In genomic region chr12:99137124-99137845, GRCh38 we compare ENCODE assay signal across 19 cellular contexts.
DNase-seq lines count a peak whose midpoint lies in the region; ATAC-seq and TF ChIP-seq lines count a peak whose summit lies in the region.
"Had no signal": no experiment of that assay in that cellular context is flagged by ENCODE, and none has a peak within 500 bp of the region (broad histone marks: within the 10 kb centered on the region; RNA-seq: fewer than 3 reads in every experiment).

No MANE protein-coding gene starts in this region.

- H3K4me3 ChIP-seq in OCI-LY3 (ENCODE audit: low read length): peak overlapping the region; percentile 46
- H3K4me3 ChIP-seq in neural cell (ENCODE audit: low read length): peak overlapping the region; percentile 14
- H3K4me3 ChIP-seq in lower leg skin (ENCODE audit: low read depth, poor library complexity, severe bottlenecking): no peak overlapping the region
- H3K4me3 ChIP-seq: body of pancreas, esophagus squamous epithelium, ovary, spleen had no signal

- peaks cover 37% of the 10 kb centered on the region for H3K4me1 ChIP-seq in OCI-LY3 (ENCODE audit: low read length)
- H3K4me1 ChIP-seq: esophagus squamous epithelium, spleen had no signal

- peak overlapping the region; percentile 47 for H3K9ac ChIP-seq in OCI-LY3 (ENCODE audit: low read length)
- H3K9ac ChIP-seq in neural cell (ENCODE audit: low read length): no peak overlapping the region

- H3K27ac ChIP-seq in OCI-LY3 (ENCODE audit: low read length): peak overlapping the region; percentile 67
- peak overlapping the region; percentile 83 for H3K27ac ChIP-seq in neural cell (ENCODE audit: low read length)
- H3K27ac ChIP-seq: esophagus squamous epithelium, ovary, VCaP had no signal

- H3K9me3 ChIP-seq in OCI-LY3 (ENCODE audit: insufficient read depth, low read length) (peaks cover 5% of the 10 kb centered on the region; the same call in 1 of the 2 replicates), neural cell (ENCODE audit: low read length) (no peaks in the 10 kb centered on the region)
- H3K9me3 ChIP-seq: body of pancreas, esophagus squamous epithelium, ovary, spleen had no signal

- no peaks in the 10 kb centered on the region for H4K20me1 ChIP-seq in OCI-LY3 (ENCODE audit: insufficient read depth, low read length)
- H4K20me1 ChIP-seq in neural cell (ENCODE audit: insufficient read depth): no peaks in the 10 kb centered on the region

- no peaks in the 10 kb centered on the region for H3K4me1 Mint-ChIP-seq in activated naive CD4-positive, alpha-beta T cell treated with anti-CD3 and anti-CD28 coated beads, Interleukin-2, amount 10 ng/mL, durations not matched to agents 7 days and 5 days
- H3K4me1 Mint-ChIP-seq: B cell had no signal

- peak overlapping the region; percentile 78 for H3K4me2 ChIP-seq in OCI-LY3 (ENCODE audit: low read length)
- H3K4me2 ChIP-seq in neural cell (ENCODE audit: low read length): no peak overlapping the region

- peak; percentile 18 for TF ChIP-seq RAD21 in neural cell (conservative IDR thresholded peaks at IDR 0.05)

- TF ChIP-seq POLR2A in lower leg skin (IDR thresholded peaks at IDR 0.05): no peak

- H3K9me3 Mint-ChIP-seq in activated naive CD4-positive, alpha-beta T cell treated with anti-CD3 and anti-CD28 coated beads, Interleukin-2, amount 10 ng/mL, durations not matched to agents 7 days and 5 days: peaks cover 5% of the 10 kb centered on the region

- CTCF ChIA-PET in activated naive CD4-positive, alpha-beta T cell treated with anti-CD3 and anti-CD28 coated beads, Interleukin-2, amount 10 ng/mL, durations not matched to agents 7 days and 5 days (lab: Charles Lee): no interaction called here

- no peaks in the 10 kb centered on the region for H3K27me3 Mint-ChIP-seq in activated naive CD4-positive, alpha-beta T cell treated with anti-CD3 and anti-CD28 coated beads, Interleukin-2, amount 10 ng/mL, durations not matched to agents 7 days and 5 days
- H3K27me3 Mint-ChIP-seq: B cell; stimulated activated naive CD8-positive, alpha-beta T cell treated with anti-CD3 and anti-CD28 coated beads, Interleukin-15, Interleukin-2, amounts not matched to agents 100 ng/mL and 50 ng/mL, for 24 hours had no signal

- H3K36me3 ChIP-seq in OCI-LY3 (replicated peaks; ENCODE audit: low read depth, low read length) (no peaks in the 10 kb centered on the region), neural cell (ENCODE audit: insufficient read depth, low read length) (peaks cover 3% of the 10 kb centered on the region)
- H3K36me3 ChIP-seq: esophagus squamous epithelium, ovary, spleen had no signal

- H3K79me2 ChIP-seq in OCI-LY3 (ENCODE audit: low read length): no peaks in the 10 kb centered on the region
- peaks cover 9% of the 10 kb centered on the region for H3K79me2 ChIP-seq in neural cell (replicated peaks; ENCODE audit: insufficient read depth, low read length)

- H2AFZ ChIP-seq in OCI-LY3 (ENCODE audit: low read depth, low read length): peak overlapping the region; percentile 96
- no peak overlapping the region for H2AFZ ChIP-seq in neural cell (ENCODE audit: low read depth, low read length)

- H3F3A ChIP-seq in neural cell (ENCODE audit: insufficient read depth, low read length, poor library complexity, severe bottlenecking): no peaks in the 10 kb centered on the region

- H3K27me3 ChIP-seq in OCI-LY3 (ENCODE audit: low read depth, low read length): no peaks in the 10 kb centered on the region
- no peaks in the 10 kb centered on the region for H3K27me3 ChIP-seq in neural cell (ENCODE audit: insufficient read depth, low read depth, low read length)
- H3K27me3 ChIP-seq: body of pancreas, esophagus squamous epithelium, ovary, spleen had no signal

- H3K27ac Mint-ChIP-seq in activated naive CD4-positive, alpha-beta T cell treated with anti-CD3 and anti-CD28 coated beads, Interleukin-2, amount 10 ng/mL, durations not matched to agents 7 days and 5 days: no peak overlapping the region
- H3K27ac Mint-ChIP-seq: B cell; stimulated activated naive CD8-positive, alpha-beta T cell treated with anti-CD3 and anti-CD28 coated beads, Interleukin-15, Interleukin-2, amounts not matched to agents 100 ng/mL and 50 ng/mL, for 24 hours had no signal

- TF ChIP-seq CTCF in OCI-LY3 (IDR thresholded peaks at IDR 0.05; ENCODE audit: low read depth, low read length) (0 out of 2 replicates have a peak, but pooled peaks have one; percentile 6), neural cell (IDR thresholded peaks at IDR 0.05; ENCODE audit: poor library complexity, severe bottlenecking) (peak; percentile 39), lower leg skin (IDR thresholded peaks at IDR 0.05) (no peak)

- DNase-seq in NCI-H146 treated with DMSO at 0.1 percent for 48 hours (lab: John Stamatoyannopoulos, UW; ENCODE audit: unreplicated experiment) (no peak), lower leg skin (ENCODE audit: low spot score in 2 of 2) (no peak)
- no peak for DNase-seq in activated naive CD4-positive, alpha-beta T cell treated with anti-CD3 and anti-CD28 coated beads, Interleukin-2, amount 10 ng/mL, durations not matched to agents 7 days and 5 days
- DNase-seq: activated CD8-positive, alpha-beta memory T cell treated with anti-CD3 and anti-CD28 coated beads for 24 hours; activated effector memory CD4-positive, alpha-beta T cell treated with Interleukin-2 at 50 U/mL for 16 hours; body of pancreas; esophagus squamous epithelium; NCI-H2171 treated with DMSO at 0.1 percent for 48 hours; ovary; PC-3; spleen had no signal

- intact Hi-C loops in lower leg skin (cut with DNase I; ENCODE audit: low total_unique reads): no loop called here

- H3K9me2 ChIP-seq in neural cell (ENCODE audit: insufficient read depth, low read length): no peaks in the 10 kb centered on the region

- no peak overlapping the region for H3K4me3 Mint-ChIP-seq in activated naive CD4-positive, alpha-beta T cell treated with anti-CD3 and anti-CD28 coated beads, Interleukin-2, amount 10 ng/mL, durations not matched to agents 7 days and 5 days
- H3K4me3 Mint-ChIP-seq: B cell; stimulated activated naive CD8-positive, alpha-beta T cell treated with anti-CD3 and anti-CD28 coated beads, Interleukin-15, Interleukin-2, amounts not matched to agents 100 ng/mL and 50 ng/mL, for 24 hours had no signal

- H3K36me3 Mint-ChIP-seq in activated naive CD4-positive, alpha-beta T cell treated with anti-CD3 and anti-CD28 coated beads, Interleukin-2, amount 10 ng/mL, durations not matched to agents 7 days and 5 days: no peaks in the 10 kb centered on the region

- ATAC-seq in GM18502 (IDR thresholded peaks at IDR 0.05; ENCODE audit: poor library complexity, unreplicated experiment) (peak; percentile 45), HG02759 (IDR thresholded peaks at IDR 0.05; ENCODE audit: unreplicated experiment) (peak; percentile 57), HG02588 (IDR thresholded peaks at IDR 0.05; ENCODE audit: unreplicated experiment) (no peak)
- ATAC-seq: body of pancreas, PC-3 had no signal

- 72% methylated on average over 8 of the region's 8 CpGs for WGBS in lower leg skin, 2 donors

- peak; percentile 75 for TF ChIP-seq EP300 in neural cell (conservative IDR thresholded peaks at IDR 0.05; ENCODE audit: poor library complexity, severe bottlenecking)

TF ChIP-seq in neural cell, 6 proteins besides CTCF, POLR2A, EP300 and RAD21:
- TF ChIP-seq MXI1 (conservative IDR thresholded peaks at IDR 0.05; ENCODE audit: poor library complexity, severe bottlenecking) (no peak), POLR2AphosphoS5 (IDR thresholded peaks at IDR 0.05) (peak; percentile 80), EZH2 (IDR thresholded peaks at IDR 0.05; ENCODE audit: borderline replicate concordance, insufficient read depth, low read length, poor library complexity, severe bottlenecking) (no peak), SMC3 (conservative IDR thresholded peaks at IDR 0.05; ENCODE audit: poor library complexity) (no peak), TAF1 (IDR thresholded peaks at IDR 0.05; ENCODE audit: low read depth) (no peak), REST (IDR thresholded peaks at IDR 0.05; ENCODE audit: borderline replicate concordance) (no peak)

Comparison
In these comparisons a context has a peak if more than half of its experiments do, and no peak if none do; other contexts are left out.
1. CTCF ChIP-seq: peak in OCI-LY3 (single experiment) and neural cell (single experiment); none in lower leg skin (0 of 3).